ENCODE assay signal across 8 cellular contexts in genomic region chr2:216081487-216082387, GRCh38. TPM values are rescaled to one million over a fixed set of nuclear protein-coding genes. Genes with fewer than 3 reads are reported as not detected.
DNase-seq lines count a peak whose midpoint lies in the region; ATAC-seq and TF ChIP-seq lines count a peak whose summit lies in the region.

Gene PECR, minus strand, starts transcription at chr2:216081809. Its CDS starts 68 bp downstream, at chr2:216081741.
Gene TMEM169, plus strand, starts transcription at chr2:216081919. Its CDS starts 14,045 bp downstream, at chr2:216095964.

- H3K27ac ChIP-seq in right atrium auricular region = peak within 1 kb of the TSS in 1 of 2 donors; percentile 42
- H3K27ac ChIP-seq in psoas muscle = no peak within 1 kb of the TSS
- H3K27ac ChIP-seq in urinary bladder (ENCODE audit: low read depth) = no peak within 1 kb of the TSS

- H3K9me3 ChIP-seq in right atrium auricular region (no peaks in the 10 kb centered on the region), psoas muscle (no peaks in the 10 kb centered on the region)

- no peaks in the 10 kb centered on the region for H3K27me3 ChIP-seq in right atrium auricular region
- H3K27me3 ChIP-seq in psoas muscle (ENCODE audit: insufficient read depth in 3 of 3, low read length in 2 of 3) = no peaks in the 10 kb centered on the region

- peak; percentile 98 for ATAC-seq in HG02571 (IDR thresholded peaks at IDR 0.05; ENCODE audit: unreplicated experiment)
- ATAC-seq in psoas muscle = peak; percentile 96 to 99 (median 97)

- peaks cover 0 to 14% of the 10 kb centered on the region in 2 donors for H3K4me1 ChIP-seq in right atrium auricular region
- no peaks in the 10 kb centered on the region for H3K4me1 ChIP-seq in psoas muscle
- no peaks in the 10 kb centered on the region for H3K4me1 ChIP-seq in urinary bladder (ENCODE audit: insufficient read depth)

- H3K4me3 ChIP-seq in GM12875 (ENCODE audit: low read depth, low read length) (peak within 1 kb of the TSS; percentile 68), right atrium auricular region (peak within 1 kb of the TSS; percentile 65 to 72), psoas muscle (peak within 1 kb of the TSS; percentile 76), urinary bladder (ENCODE audit: low read depth, low read length) (peak within 1 kb of the TSS; percentile 54)

- 1 to 2% (median 1%) methylated on average over 53 to 60 of the region's 60 CpGs for WGBS in psoas muscle, 3 donors
- 2% methylated on average over 60 of the region's 60 CpGs for WGBS in urinary bladder

- no peak for TF ChIP-seq CTCF in GM12875 (IDR thresholded peaks at IDR 0.05; ENCODE audit: borderline replicate concordance, insufficient read depth, low read depth, low read length)
- TF ChIP-seq CTCF in right atrium auricular region (IDR thresholded peaks at IDR 0.05) = no peak
- no peak for TF ChIP-seq CTCF in psoas muscle (IDR thresholded peaks at IDR 0.05)

- DNase-seq in NCI-H1105 (lab: John Stamatoyannopoulos, UW) (peak; percentile 81), T-helper 1 cell (peak; percentile 59 to 82 (median 70)), amniotic stem cell (lab: John Stamatoyannopoulos, UW) (peak; percentile 30), right atrium auricular region (ENCODE audit: low spot score) (peak; percentile 77), psoas muscle (peak; percentile 79 to 88)

- H3K36me3 ChIP-seq in right atrium auricular region (no peaks in the 10 kb centered on the region), psoas muscle (ENCODE audit: insufficient read depth in 1 of 2, low read depth in 1 of 2) (no peaks in the 10 kb centered on the region), urinary bladder (ENCODE audit: insufficient read depth) (no peaks in the 10 kb centered on the region)

- intact Hi-C loops in psoas muscle (cut with DNase I) = no loop called here

RNA-seq across cellular contexts. Expression of gene PECR, which starts in this region (rescaled TPM):
- total RNA-seq in right atrium auricular region = 1 to 10 TPM; 2.0 to 6.0 TPM
- total RNA-seq in psoas muscle = 1 to 10 TPM; 2.5 to 4.8 (median 3.0) TPM
- 1 to 10 TPM; 1.9 to 2.5 (median 2.5) TPM for polyA plus RNA-seq in psoas muscle
- total RNA-seq in urinary bladder = 10.9 TPM
- 9.3 TPM for polyA plus RNA-seq in urinary bladder

RNA-seq across cellular contexts. Expression of gene TMEM169, which starts in this region (rescaled TPM):
- total RNA-seq in right atrium auricular region = under 1 TPM; 0.26 to 0.94 TPM
- under 1 TPM in 2 of 4 donors, not detected in 2; 0.07 to 0.41 TPM for total RNA-seq in psoas muscle
- under 1 TPM; 0.07 to 0.08 (median 0.08) TPM for polyA plus RNA-seq in psoas muscle
- 0.85 TPM for total RNA-seq in urinary bladder
- 0.65 TPM for polyA plus RNA-seq in urinary bladder

Comparison
In these comparisons a context has a peak if more than half of its experiments do, and no peak if none do; other contexts are left out.
1. DNase-seq: peak in every context shown above with its lines; median percentile 84 in psoas muscle; 81 in NCI-H1105; 77 in right atrium auricular region; 70 in T-helper 1 cell; 30 in amniotic stem cell.